In the genomic region with DNA sequence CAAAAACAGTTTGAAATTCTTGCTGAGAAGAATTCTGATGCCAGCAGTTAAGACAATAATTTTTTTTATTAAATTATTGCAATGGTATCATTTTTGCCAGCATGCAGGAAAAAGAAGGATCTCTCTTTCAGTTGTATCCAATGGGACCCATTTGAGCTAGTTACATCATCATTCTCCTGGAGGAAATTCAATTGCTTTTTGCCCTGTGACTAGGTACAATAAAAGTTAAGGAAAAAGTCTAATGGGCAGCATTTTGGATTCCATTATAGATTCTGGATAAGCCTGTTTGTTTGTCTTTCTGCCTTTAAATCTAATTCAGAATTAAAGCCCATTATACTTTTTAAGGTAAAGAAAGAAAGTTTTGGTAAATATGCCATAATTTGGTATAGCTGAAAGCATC, we compare ENCODE assay signal across 3 cellular contexts.
TF ChIP-seq lines count a peak whose summit lies in the region.

No MANE protein-coding gene starts in this region.

TF ChIP-seq in SK-N-SH, 30 proteins besides CTCF, POLR2A, EP300 and RAD21:
- TF ChIP-seq TAF1 (IDR thresholded peaks at IDR 0.05; ENCODE audit: borderline replicate concordance, low read depth, low read length) (no peak), FOXJ3 (CRISPR knock-in tag; IDR thresholded peaks at IDR 0.05) (no peak), YY1 (IDR thresholded peaks at IDR 0.05; ENCODE audit: low read depth) (no peak), RXRA (IDR thresholded peaks at IDR 0.05; ENCODE audit: borderline replicate concordance, low read depth) (no peak), RFX5 (IDR thresholded peaks at IDR 0.05; ENCODE audit: low read length) (peak; percentile 72), FOXM1 (IDR thresholded peaks at IDR 0.05; ENCODE audit: low read depth) (no peak), CHD2 (IDR thresholded peaks at IDR 0.05; ENCODE audit: low read length, partially characterized antibody) (no peak)
TF ChIP-seq in SK-N-SH: peak in this region for 1.

TF ChIP-seq in SK-N-SH treated with all-trans-retinoic acid at 6 μM for 48 hours, 23 proteins besides CTCF, POLR2A, EP300 and RAD21:
- TF ChIP-seq CSDC2 (CRISPR knock-in tag; IDR thresholded peaks at IDR 0.05) (no peak), GLIS3 (CRISPR knock-in tag; IDR thresholded peaks at IDR 0.05) (no peak), ZFP3 (CRISPR knock-in tag; IDR thresholded peaks at IDR 0.05) (no peak), ISL1 (CRISPR knock-in tag; IDR thresholded peaks at IDR 0.05) (no peak), PPARA (CRISPR knock-in tag; IDR thresholded peaks at IDR 0.05; ENCODE audit: borderline replicate concordance) (no peak), ZNF70 (CRISPR knock-in tag; IDR thresholded peaks at IDR 0.05) (no peak), RARB (CRISPR knock-in tag; IDR thresholded peaks at IDR 0.05) (no peak)
- TF ChIP-seq, protein P1, sequence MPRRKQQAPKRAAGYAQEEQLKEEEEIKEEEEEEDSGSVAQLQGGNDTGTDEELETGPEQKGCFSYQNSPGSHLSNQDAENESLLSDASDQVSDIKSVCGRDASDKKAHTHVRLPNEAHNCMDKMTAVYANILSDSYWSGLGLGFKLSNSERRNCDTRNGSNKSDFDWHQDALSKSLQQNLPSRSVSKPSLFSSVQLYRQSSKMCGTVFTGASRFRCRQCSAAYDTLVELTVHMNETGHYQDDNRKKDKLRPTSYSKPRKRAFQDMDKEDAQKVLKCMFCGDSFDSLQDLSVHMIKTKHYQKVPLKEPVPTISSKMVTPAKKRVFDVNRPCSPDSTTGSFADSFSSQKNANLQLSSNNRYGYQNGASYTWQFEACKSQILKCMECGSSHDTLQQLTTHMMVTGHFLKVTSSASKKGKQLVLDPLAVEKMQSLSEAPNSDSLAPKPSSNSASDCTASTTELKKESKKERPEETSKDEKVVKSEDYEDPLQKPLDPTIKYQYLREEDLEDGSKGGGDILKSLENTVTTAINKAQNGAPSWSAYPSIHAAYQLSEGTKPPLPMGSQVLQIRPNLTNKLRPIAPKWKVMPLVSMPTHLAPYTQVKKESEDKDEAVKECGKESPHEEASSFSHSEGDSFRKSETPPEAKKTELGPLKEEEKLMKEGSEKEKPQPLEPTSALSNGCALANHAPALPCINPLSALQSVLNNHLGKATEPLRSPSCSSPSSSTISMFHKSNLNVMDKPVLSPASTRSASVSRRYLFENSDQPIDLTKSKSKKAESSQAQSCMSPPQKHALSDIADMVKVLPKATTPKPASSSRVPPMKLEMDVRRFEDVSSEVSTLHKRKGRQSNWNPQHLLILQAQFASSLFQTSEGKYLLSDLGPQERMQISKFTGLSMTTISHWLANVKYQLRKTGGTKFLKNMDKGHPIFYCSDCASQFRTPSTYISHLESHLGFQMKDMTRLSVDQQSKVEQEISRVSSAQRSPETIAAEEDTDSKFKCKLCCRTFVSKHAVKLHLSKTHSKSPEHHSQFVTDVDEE (CRISPR knock-in tag; IDR thresholded peaks at IDR 0.05): no peak

TF ChIP-seq in K562, 482 proteins besides CTCF, POLR2A, EP300 and RAD21:
- TF ChIP-seq, protein P2, sequence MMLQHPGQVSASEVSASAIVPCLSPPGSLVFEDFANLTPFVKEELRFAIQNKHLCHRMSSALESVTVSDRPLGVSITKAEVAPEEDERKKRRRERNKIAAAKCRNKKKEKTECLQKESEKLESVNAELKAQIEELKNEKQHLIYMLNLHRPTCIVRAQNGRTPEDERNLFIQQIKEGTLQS (IDR thresholded peaks at IDR 0.05): 0 out of 2 replicates have a peak, but pooled peaks have one; percentile 13
- TF ChIP-seq, protein P2 (CRISPR knock-in tag; conservative IDR thresholded peaks at IDR 0.05): no peak
- no peak for TF ChIP-seq KLF1 (tag; IDR thresholded peaks at IDR 0.05)
